ENCODE assay signal across 9 cellular contexts in genomic region chr17:15340966-15341365, GRCh38. TPM values are rescaled to one million over a fixed set of nuclear protein-coding genes. Genes with fewer than 3 reads are reported as not detected.
DNase-seq lines count a peak whose midpoint lies in the region; ATAC-seq and TF ChIP-seq lines count a peak whose summit lies in the region.
"Had no signal": no experiment of that assay in that cellular context is flagged by ENCODE, and none has a peak within 500 bp of the region (broad histone marks: within the 10 kb centered on the region; RNA-seq: fewer than 3 reads in every experiment).

No MANE protein-coding gene starts in this region.

- H3K27me3 Mint-ChIP-seq in neural crest cell (ENCODE audit: low read depth) = peaks cover 65% of the 10 kb centered on the region

- H3K4me1 Mint-ChIP-seq in neural crest cell = peaks cover 11% of the 10 kb centered on the region

- no peaks in the 10 kb centered on the region for H3K27me3 ChIP-seq in SJSA1 (replicated peaks)

- DNase-seq in AG10803 (ENCODE audit: low read depth) (no peak), SJSA1 (ENCODE audit: low read depth in 1 of 2, low spot score in 2 of 2) (no peak), fibroblast of mammary gland (ENCODE audit: low read depth) (no peak), neural crest cell (ENCODE audit: low read depth, low spot score) (no peak), NAMALWA (ENCODE audit: low spot score) (no peak), glomerular visceral epithelial cell (ENCODE audit: extremely low spot score) (no peak)
- DNase-seq: central memory CD4-positive, alpha-beta T cell had no signal

- no peaks in the 10 kb centered on the region for H3K9me3 ChIP-seq in SJSA1 (replicated peaks)

- no peaks in the 10 kb centered on the region for H3K9me3 Mint-ChIP-seq in neural crest cell

- TF ChIP-seq CTCF in AG10803 (conservative IDR thresholded peaks at IDR 0.05; ENCODE audit: low read length) (no peak), fibroblast of mammary gland (conservative IDR thresholded peaks at IDR 0.05; ENCODE audit: control insufficient read depth, insufficient read depth, low read depth, low read length) (no peak), neural crest cell (conservative IDR thresholded peaks at IDR 0.05) (no peak)

- H3K36me3 Mint-ChIP-seq in neural crest cell (ENCODE audit: low read depth) = no peaks in the 10 kb centered on the region

- H3K27ac ChIP-seq in SJSA1 = no peak overlapping the region

- H3K4me3 ChIP-seq in AG10803 (ENCODE audit: low read length) (peak overlapping the region; percentile 48), SJSA1 (peak overlapping the region; percentile 43), fibroblast of mammary gland (ENCODE audit: control insufficient read depth, low read depth, low read length) (peak overlapping the region; percentile 44)

- no peaks in the 10 kb centered on the region for H3K36me3 ChIP-seq in SJSA1

- ATAC-seq in HG02852 (IDR thresholded peaks at IDR 0.05; ENCODE audit: unreplicated experiment) = no peak
- ATAC-seq in GM21528 (IDR thresholded peaks at IDR 0.05; ENCODE audit: low FRiP score, unreplicated experiment) = no peak

- no peak overlapping the region for H3K27ac Mint-ChIP-seq in neural crest cell (ENCODE audit: unreplicated experiment)

- H3K4me3 Mint-ChIP-seq in neural crest cell = peak overlapping the region; percentile 87

- peaks cover 6% of the 10 kb centered on the region; the same call in 1 of the 2 replicates for H3K4me1 ChIP-seq in SJSA1 (replicated peaks)

RNA-seq across cellular contexts. Expression of gene TEKT3, which starts 0.4 kb away (rescaled TPM):
- total RNA-seq in SJSA1 (2014; rRNA removed; shearing (Covaris generic)) = 1.0 TPM in 1 of 2 replicates, not detected in the other
- 0.42 and 0.55 TPM in 2 replicates for total RNA-seq in neural crest cell
